In the genomic region with DNA sequence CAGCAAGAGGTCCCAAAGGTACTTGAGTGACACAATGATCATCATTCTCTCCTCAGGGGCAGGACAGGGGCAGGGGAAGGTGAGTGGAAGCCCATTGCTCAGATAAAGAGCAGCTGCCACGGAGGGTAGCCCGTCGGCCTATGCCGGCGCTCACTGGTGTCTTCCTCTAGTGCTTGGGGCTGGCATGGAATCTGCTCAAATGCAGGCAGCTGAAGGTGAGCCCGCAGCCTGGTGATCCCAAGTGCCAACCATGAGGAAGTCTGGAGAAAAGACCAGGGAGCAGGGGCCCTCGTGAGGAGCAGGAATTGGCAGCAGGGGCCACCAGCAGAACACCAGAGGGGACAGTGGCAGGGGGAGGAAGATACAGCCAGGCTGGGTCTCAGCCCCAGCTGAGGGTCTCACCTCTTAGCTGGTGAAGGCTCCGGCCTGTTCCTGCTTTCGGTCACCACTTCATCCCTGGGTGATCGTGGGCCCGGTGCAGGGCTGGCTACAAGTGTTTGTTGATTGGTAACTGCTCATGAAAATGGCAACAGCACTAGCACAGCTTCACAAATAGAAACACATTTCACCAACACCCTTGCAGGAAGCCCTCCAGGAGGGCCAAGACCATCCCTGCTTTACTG, we compare ENCODE assay signal across 14 cellular contexts. TPM values are rescaled to one million over a fixed set of nuclear protein-coding genes. Genes with fewer than 3 reads are reported as not detected.
DNase-seq lines count a peak whose midpoint lies in the region; ATAC-seq and TF ChIP-seq lines count a peak whose summit lies in the region.
"Had no signal": no experiment of that assay in that cellular context is flagged by ENCODE, and none has a peak within 500 bp of the region (broad histone marks: within the 10 kb centered on the region; RNA-seq: fewer than 3 reads in every experiment).

No MANE protein-coding gene starts in this region.

- peaks cover 79% of the 10 kb centered on the region for H3K36me3 Mint-ChIP-seq in MCF 10A (ENCODE audit: insufficient read depth, unreplicated experiment)
- peaks cover 68% of the 10 kb centered on the region for H3K36me3 Mint-ChIP-seq in activated B cell treated with CpG ODN at 0.5 μM for 24 hours (ENCODE audit: low read depth)

- H3K4me1 Mint-ChIP-seq in MCF 10A (ENCODE audit: insufficient read depth, unreplicated experiment) = peaks cover 7% of the 10 kb centered on the region
- peaks cover 41% of the 10 kb centered on the region for H3K4me1 Mint-ChIP-seq in activated B cell treated with CpG ODN at 0.5 μM for 24 hours
- H3K4me1 Mint-ChIP-seq in stimulated activated naive CD8-positive, alpha-beta T cell treated with anti-CD3 and anti-CD28 coated beads, Interleukin-15, amount 100 ng/mL, for 72 hours = peaks cover 77% of the 10 kb centered on the region

- H3K27me3 ChIP-seq in mammary epithelial cell (ENCODE audit: insufficient read depth, low read length) (no peaks in the 10 kb centered on the region), right cardiac atrium (ENCODE audit: control insufficient read depth, insufficient read depth) (no peaks in the 10 kb centered on the region)

- H4K20me1 ChIP-seq in mammary epithelial cell (ENCODE audit: insufficient read depth, low read length) = no peaks in the 10 kb centered on the region

- no peak overlapping the region for H3K4me3 ChIP-seq in mammary epithelial cell (replicated peaks in 1 of 3; ENCODE audit: insufficient read depth in 1 of 3, low read depth in 2 of 3, low read length in 3 of 3)
- no peak overlapping the region for H3K4me3 ChIP-seq in right cardiac atrium (ENCODE audit: low read length)

- H2AFZ ChIP-seq in mammary epithelial cell (ENCODE audit: low read depth, low read length) = no peak overlapping the region

- intact Hi-C loops in MCF 10A (cut with micrococcal nuclease) (no loop called here), mammary epithelial cell (cut with micrococcal nuclease) (loop anchor here (5.0 kb wide), 1 partner anchor 305 kb away; no protein-coding TSS in a partner anchor), activated B cell treated with CpG ODN at 0.5 μM for 24 hours (cut with micrococcal nuclease) (loop anchor here (1.0 kb wide), 1 partner anchor 24 kb away; the partner anchor contains the start of gene RBCK1), right cardiac atrium (cut with DNase I) (no loop called here)

- DNase-seq in MCF 10A (ENCODE audit: unreplicated experiment) (no peak), mammary epithelial cell (no peak), activated B cell treated with CpG ODN at 0.5 μM for 24 hours (no peak), right cardiac atrium (peak in 1 of 3 donors; percentile 69), AG08395 (ENCODE audit: low spot score) (no peak), DMS53 (lab: John Stamatoyannopoulos, UW) (no peak)
- DNase-seq in stimulated activated naive CD8-positive, alpha-beta T cell treated with anti-CD3 and anti-CD28 coated beads, Interleukin-15, amount 100 ng/mL, for 72 hours = no peak
- DNase-seq in central memory CD4-positive, alpha-beta T cell = no peak
- DNase-seq: dermis blood vessel endothelial cell, foreskin melanocyte, NCI-H2107 had no signal

- no peaks in the 10 kb centered on the region for H3K9me3 ChIP-seq in mammary epithelial cell (replicated peaks; ENCODE audit: insufficient read depth, low read length)
- no peaks in the 10 kb centered on the region for H3K9me3 ChIP-seq in right cardiac atrium (ENCODE audit: control insufficient read depth, low read length)

- 86% methylated on average over 7 of the region's 11 CpGs for WGBS in mammary epithelial cell (ENCODE audit: low coverage, missing lambda C conversion rate)
- 80% methylated on average over 11 of the region's 11 CpGs for WGBS in right cardiac atrium

- no peak overlapping the region for H3K9ac ChIP-seq in mammary epithelial cell (ENCODE audit: insufficient read depth, low read length)

- in situ Hi-C loops in mammary epithelial cell (cut with MboI; ENCODE audit: low sequenced_read_pairs in 2 of 2) = loop anchor here in 1 of 2 donors (5.0 kb wide), 1 partner anchor 80 kb away; no protein-coding TSS in a partner anchor

- H3K4me1 ChIP-seq in mammary epithelial cell (ENCODE audit: insufficient read depth, low read length) (peaks cover 3% of the 10 kb centered on the region), right cardiac atrium (ENCODE audit: control insufficient read depth, insufficient read depth, low read length) (peaks cover 3% of the 10 kb centered on the region)

- no peak for ATAC-seq in activated B cell treated with CpG ODN at 0.5 μM for 24 hours (ENCODE audit: low read depth)
- ATAC-seq in right cardiac atrium = peak; percentile 30 to 48
- no peak for ATAC-seq in stimulated activated naive CD8-positive, alpha-beta T cell treated with anti-CD3 and anti-CD28 coated beads, Interleukin-15, amount 100 ng/mL, for 72 hours
- ATAC-seq: Panc1 had no signal

- dilution Hi-C loops in mammary epithelial cell (cut with HindIII; ENCODE audit: low sequenced_read_pairs) = loop anchor here (5.0 kb wide), 2 partner anchors 45 to 70 kb away; no protein-coding TSS in a partner anchor

- H3K36me3 ChIP-seq in mammary epithelial cell (ENCODE audit: insufficient read depth, low read length) = peaks cover 7% of the 10 kb centered on the region

- BruUV-seq in MCF 10A (replicated peaks; lab: Mats Ljungman, UMichigan) (no TSS peak), mammary epithelial cell (replicated peaks; lab: Mats Ljungman, UMichigan) (no TSS peak)

- H3K27me3 Mint-ChIP-seq in MCF 10A (ENCODE audit: insufficient read depth, unreplicated experiment) (no peaks in the 10 kb centered on the region), activated B cell treated with CpG ODN at 0.5 μM for 24 hours (no peaks in the 10 kb centered on the region)
- H3K27me3 Mint-ChIP-seq in stimulated activated naive CD8-positive, alpha-beta T cell treated with anti-CD3 and anti-CD28 coated beads, Interleukin-15, amount 100 ng/mL, for 72 hours = no peaks in the 10 kb centered on the region
- H3K27me3 Mint-ChIP-seq: type B pancreatic cell had no signal

- no peaks in the 10 kb centered on the region for H3K79me2 ChIP-seq in mammary epithelial cell (ENCODE audit: insufficient read depth, low read length)

- H3K27ac ChIP-seq in mammary epithelial cell (ENCODE audit: insufficient read depth, low read depth, low read length) (no peak overlapping the region), right cardiac atrium (ENCODE audit: low read length) (peak overlapping the region; percentile 49)
- H3K27ac ChIP-seq: C4-2B had no signal

- POLR2A ChIA-PET in MCF 10A (lab: Yijun Ruan, JAX) = interaction anchor here (0.8 to 2.4 kb wide), 6 partner anchors 10 to 71 kb away, joined by 3 to 10 read pairs (median 5); no protein-coding TSS in a partner anchor
- POLR2A ChIA-PET in activated B cell treated with CpG ODN at 0.5 μM for 24 hours (lab: Charles Lee) = interaction anchor here (2.0 kb wide), 1 partner anchor 25 kb away, joined by 6 read pairs; no protein-coding TSS in a partner anchor

- H3K4me3 Mint-ChIP-seq in MCF 10A (ENCODE audit: unreplicated experiment) (no peak overlapping the region), activated B cell treated with CpG ODN at 0.5 μM for 24 hours (peak overlapping the region; percentile 70)
- H3K4me3 Mint-ChIP-seq in stimulated activated naive CD8-positive, alpha-beta T cell treated with anti-CD3 and anti-CD28 coated beads, Interleukin-15, amount 100 ng/mL, for 72 hours = peak overlapping the region; percentile 62 to 71
- H3K4me3 Mint-ChIP-seq: type B pancreatic cell had no signal

- H3K4me2 ChIP-seq in mammary epithelial cell (ENCODE audit: insufficient read depth, low read depth, low read length) = no peak overlapping the region

- CTCF ChIA-PET in MCF 10A (lab: Yijun Ruan, JAX) (interaction anchor here (0.7 to 10.0 kb wide), 8 partner anchors 10 to 307 kb away, joined by 3 to 118 read pairs (median 6); no protein-coding TSS in a partner anchor), mammary epithelial cell (lab: Charles Lee; ENCODE audit: low non-redundant PET) (interaction anchor here (0.7 kb wide), 1 partner anchor 79 kb away, joined by 3 read pairs; no protein-coding TSS in a partner anchor), activated B cell treated with CpG ODN at 0.5 μM for 24 hours (lab: Charles Lee) (interaction anchor here (1.0 kb wide), 1 partner anchor 78 kb away, joined by 3 read pairs; no protein-coding TSS in a partner anchor)

- no peaks in the 10 kb centered on the region for H3K9me3 Mint-ChIP-seq in MCF 10A (ENCODE audit: unreplicated experiment)
- H3K9me3 Mint-ChIP-seq in activated B cell treated with CpG ODN at 0.5 μM for 24 hours = no peaks in the 10 kb centered on the region
- no peaks in the 10 kb centered on the region for H3K9me3 Mint-ChIP-seq in stimulated activated naive CD8-positive, alpha-beta T cell treated with anti-CD3 and anti-CD28 coated beads, Interleukin-15, amount 100 ng/mL, for 72 hours
- H3K9me3 Mint-ChIP-seq: type B pancreatic cell had no signal

- TF ChIP-seq CTCF in MCF 10A (IDR thresholded peaks at IDR 0.05; ENCODE audit: unreplicated experiment) = no peak
- TF ChIP-seq CTCF in mammary epithelial cell (conservative IDR thresholded peaks at IDR 0.05 in 1 of 2, IDR thresholded peaks at IDR 0.05 in 1 of 2; ENCODE audit: extremely low read depth in 1 of 2, insufficient read depth in 1 of 2, low read depth in 1 of 2, low read length in 2 of 2) = no peak
- TF ChIP-seq CTCF in activated B cell treated with CpG ODN at 0.5 μM for 24 hours (IDR thresholded peaks at IDR 0.05) = no peak

- H3K27ac Mint-ChIP-seq in MCF 10A (ENCODE audit: low read depth, unreplicated experiment) (peak overlapping the region; percentile 75), activated B cell treated with CpG ODN at 0.5 μM for 24 hours (peak overlapping the region; percentile 94)
- H3K27ac Mint-ChIP-seq in stimulated activated naive CD8-positive, alpha-beta T cell treated with anti-CD3 and anti-CD28 coated beads, Interleukin-15, amount 100 ng/mL, for 72 hours = peak overlapping the region; percentile 72 to 74
- H3K27ac Mint-ChIP-seq: type B pancreatic cell had no signal

RNA-seq across cellular contexts. Expression of gene RBCK1, which starts 24.7 kb away (rescaled TPM):
- total RNA-seq in MCF 10A (2022) (353 and 488 TPM in 2 replicates), mammary epithelial cell (100 to 1,000 TPM; 106 to 235 TPM), activated B cell treated with CpG ODN at 0.5 μM for 24 hours (92.7 and 100 TPM in 2 replicates), right cardiac atrium (10 to 100 TPM; 42.1 to 52.4 (median 45.9) TPM)
- polyA plus RNA-seq in mammary epithelial cell (68.3 TPM), right cardiac atrium (48.0 TPM)
- polyA minus RNA-seq in mammary epithelial cell = 119 TPM

RNA-seq across cellular contexts. Expression of gene TBC1D20, which starts 29.5 kb away (rescaled TPM):
- 32.5 and 36.0 TPM in 2 replicates for total RNA-seq in MCF 10A (2022)
- total RNA-seq in mammary epithelial cell = 10 to 100 TPM; 36.5 to 43.2 TPM
- 31.9 TPM for polyA plus RNA-seq in mammary epithelial cell
- 36.3 TPM for polyA minus RNA-seq in mammary epithelial cell
- 21.4 and 24.1 TPM in 2 replicates for total RNA-seq in activated B cell treated with CpG ODN at 0.5 μM for 24 hours
- total RNA-seq in right cardiac atrium = 10 to 100 TPM; 24.3 to 26.5 (median 25.6) TPM
- polyA plus RNA-seq in right cardiac atrium = 13.6 TPM

RNA-seq across cellular contexts. Expression of gene TRIB3, which starts 52.2 kb away (rescaled TPM):
- 477 and 598 TPM in 2 replicates for total RNA-seq in MCF 10A (2022)
- 100 to 1,000 TPM; 238 to 248 TPM for total RNA-seq in mammary epithelial cell
- 117 TPM for polyA plus RNA-seq in mammary epithelial cell
- polyA minus RNA-seq in mammary epithelial cell = 43.1 TPM
- total RNA-seq in activated B cell treated with CpG ODN at 0.5 μM for 24 hours = 13.3 and 14.0 TPM in 2 replicates
- total RNA-seq in right cardiac atrium = 1 to 10 TPM in 1 of 4 donors, under 1 TPM in 3; 0.49 to 2.1 (median 0.66) TPM
- 1.0 TPM for polyA plus RNA-seq in right cardiac atrium

Comparison
In these comparisons a context has a peak if more than half of its experiments do, and no peak if none do; other contexts are left out.
1. intact Hi-C loops: an anchor here in mammary epithelial cell (5.0 kb wide) and activated B cell treated with CpG ODN at 0.5 μM for 24 hours (1.0 kb wide); none called in MCF 10A and right cardiac atrium.
2. ATAC-seq: peak in right cardiac atrium (2 of 2); none in activated B cell treated with CpG ODN at 0.5 μM for 24 hours (single experiment) and stimulated activated naive CD8-positive, alpha-beta T cell treated with anti-CD3 and anti-CD28 coated beads, Interleukin-15, amount 100 ng/mL, for 72 hours (single experiment).
3. RNA of gene TRIB3, which starts 52.2 kb away (total RNA-seq): 477 to 598 TPM in MCF 10A and 238 to 248 TPM in mammary epithelial cell; 13.3 to 14.0 TPM in activated B cell treated with CpG ODN at 0.5 μM for 24 hours and 0.49 to 2.1 TPM in right cardiac atrium; every median in the first group is over 10 times any median in the second.
4. Peak in every context shown above with its lines, with median percentiles within 50 percentile points of each other: H3K27ac Mint-ChIP-seq.